In the genomic region with DNA sequence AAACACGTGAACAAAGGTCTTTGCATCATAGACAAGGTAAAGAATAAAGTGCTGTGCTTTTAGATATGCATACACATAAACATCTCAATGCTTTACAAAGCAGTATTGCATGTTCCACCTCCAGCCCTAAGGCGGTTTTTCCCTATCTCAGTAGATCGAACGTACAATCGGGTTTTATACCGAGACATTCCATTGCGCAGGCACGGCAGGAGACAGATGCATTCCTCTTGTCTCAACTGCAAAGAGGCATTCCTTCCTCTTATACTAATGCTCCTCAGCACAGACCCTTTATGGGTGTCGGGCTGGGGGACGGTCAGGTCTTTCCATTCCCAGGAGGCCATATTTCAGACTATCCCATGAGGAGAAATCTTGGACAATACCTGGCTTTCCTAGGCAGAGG, we compare ENCODE assay signal across 7 cellular contexts.
DNase-seq lines count a peak whose midpoint lies in the region; ATAC-seq and TF ChIP-seq lines count a peak whose summit lies in the region.
"Not testable (repeated sequence)": the region's sequence is repeated elsewhere in the genome, so short reads cannot be mapped to it uniquely, and the experiment has no call there.

No MANE protein-coding gene starts in this region.

- not testable (repeated sequence) for H4K91ac ChIP-seq in trophoblast cell (ENCODE audit: low read depth, low read length)

- H3K79me2 ChIP-seq in trophoblast cell (ENCODE audit: control insufficient read depth, insufficient read depth, low read length, poor library complexity) = not testable (repeated sequence)

- not testable (repeated sequence) for H3K4ac ChIP-seq in trophoblast cell (ENCODE audit: low read depth, low read length)

- not testable (repeated sequence) for H3K4me3 ChIP-seq in HAP-1; trophoblast cell (ENCODE audit: low read depth, low read length)

- in situ Hi-C loops in HAP-1 (cut with MboI; ENCODE audit: low sequenced_read_pairs) = not testable (repeated sequence)

- POLR2A ChIA-PET in WTC11 (lab: Charles Lee) = not testable (repeated sequence)

- not testable (repeated sequence) for H3K27ac ChIP-seq in trophoblast cell (ENCODE audit: low read depth, low read length)

- not testable (repeated sequence) for ATAC-seq in WTC11

- not testable (repeated sequence) for H3K9ac ChIP-seq in trophoblast cell (ENCODE audit: low read length)

- not testable (repeated sequence) for H2BK12ac ChIP-seq in trophoblast cell (ENCODE audit: low read length)

- not testable (repeated sequence) for H4K12ac ChIP-seq in trophoblast cell (ENCODE audit: low read depth, low read length)

- not testable (repeated sequence) for H3K9me3 ChIP-seq in HAP-1; trophoblast cell (ENCODE audit: insufficient read depth, low read depth, low read length)

- not testable (repeated sequence) for H3K18ac ChIP-seq in trophoblast cell (ENCODE audit: low read length)

- not testable (repeated sequence) for H3K79me1 ChIP-seq in trophoblast cell (ENCODE audit: low read length)

- TF ChIP-seq CTCF in WTC11 (IDR thresholded peaks at IDR 0.05); glutamatergic neuron (IDR thresholded peaks at IDR 0.05; ENCODE audit: partially characterized antibody, unreplicated experiment); neural crest cell (conservative IDR thresholded peaks at IDR 0.05): not testable (repeated sequence)

- H3K36me3 ChIP-seq in HAP-1 (replicated peaks); trophoblast cell (ENCODE audit: control insufficient read depth in 1 of 2, insufficient read depth in 2 of 2, low read length in 2 of 2): not testable (repeated sequence)

- CTCF ChIA-PET in WTC11 (lab: Charles Lee) = not testable (repeated sequence)

- not testable (repeated sequence) for H4K8ac ChIP-seq in trophoblast cell (ENCODE audit: low read depth, low read length)

- H3K4me2 ChIP-seq in trophoblast cell (ENCODE audit: low read length) = not testable (repeated sequence)

- H3K23ac ChIP-seq in trophoblast cell (ENCODE audit: low read length) = not testable (repeated sequence)

- H3K36me3 Mint-ChIP-seq in WTC11; glutamatergic neuron (ENCODE audit: unreplicated experiment): not testable (repeated sequence)
- peaks cover 12% of the 10 kb centered on the region for H3K36me3 Mint-ChIP-seq in neural crest cell (ENCODE audit: low read depth)

- DNase-seq in ELF-1 (ENCODE audit: low read depth, low spot score) (peak; percentile 71), HAP-1 (ENCODE audit: low spot score in 2 of 2) (peak; percentile 81 to 85), mesenteric fat pad (ENCODE audit: low spot score) (peak; percentile 28), trophoblast cell (peak; percentile 88 to 95)
- not testable (repeated sequence) for DNase-seq in WTC11 (ENCODE audit: low spot score); glutamatergic neuron; neural crest cell (ENCODE audit: low read depth, low spot score)

- H3K27ac Mint-ChIP-seq in WTC11 (peak overlapping the region; percentile 64), glutamatergic neuron (ENCODE audit: unreplicated experiment) (peak overlapping the region; percentile 88), neural crest cell (ENCODE audit: unreplicated experiment) (peak overlapping the region; percentile 36)

- H2AK5ac ChIP-seq in trophoblast cell (ENCODE audit: low read length) = not testable (repeated sequence)

- peaks cover 33% of the 10 kb centered on the region for H3K4me1 ChIP-seq in HAP-1
- peaks cover 0 to 11% of the 10 kb centered on the region in 2 experiments for H3K4me1 ChIP-seq in trophoblast cell (ENCODE audit: control insufficient read depth in 1 of 2, insufficient read depth in 2 of 2, low read length in 2 of 2)

- H2BK5ac ChIP-seq in trophoblast cell (ENCODE audit: low read depth, low read length, poor library complexity) = not testable (repeated sequence)

- H3K14ac ChIP-seq in trophoblast cell (ENCODE audit: low read length) = not testable (repeated sequence)

- not testable (repeated sequence) for H3K9me3 Mint-ChIP-seq in WTC11; glutamatergic neuron (ENCODE audit: unreplicated experiment); neural crest cell

- not testable (repeated sequence) for H2BK120ac ChIP-seq in trophoblast cell (ENCODE audit: insufficient read depth, low read length, poor library complexity)

- not testable (repeated sequence) for H3K27me3 Mint-ChIP-seq in WTC11 (ENCODE audit: low read depth); glutamatergic neuron (ENCODE audit: unreplicated experiment); neural crest cell (ENCODE audit: low read depth)

- H3K4me1 Mint-ChIP-seq in WTC11 (peaks cover 22% of the 10 kb centered on the region), glutamatergic neuron (ENCODE audit: low read depth, unreplicated experiment) (peaks cover 11% of the 10 kb centered on the region), neural crest cell (peaks cover 24% of the 10 kb centered on the region)

- WGBS in trophoblast cell (ENCODE audit: extremely low coverage, insufficient coverage, insufficient read length) = no CpG with 5 or more reads among the region's 10 CpGs

- not testable (repeated sequence) for H3K27me3 ChIP-seq in HAP-1 (ENCODE audit: low read depth); trophoblast cell (ENCODE audit: insufficient read depth, low read length)

- H2AFZ ChIP-seq in trophoblast cell (ENCODE audit: insufficient read depth, low read length, poor library complexity) = not testable (repeated sequence)

- not testable (repeated sequence) for H3K4me3 Mint-ChIP-seq in WTC11, neural crest cell
- H3K4me3 Mint-ChIP-seq in glutamatergic neuron (ENCODE audit: unreplicated experiment) = peak overlapping the region; percentile 61

Comparison
In these comparisons a context has a peak if more than half of its experiments do, and no peak if none do; other contexts are left out.
1. H3K27ac Mint-ChIP-seq: peak in every context shown above with its lines; median percentile 88 in glutamatergic neuron; 64 in WTC11; 36 in neural crest cell.